Comparison of ENCODE assay signal across 20 cellular contexts in the genomic region with DNA sequence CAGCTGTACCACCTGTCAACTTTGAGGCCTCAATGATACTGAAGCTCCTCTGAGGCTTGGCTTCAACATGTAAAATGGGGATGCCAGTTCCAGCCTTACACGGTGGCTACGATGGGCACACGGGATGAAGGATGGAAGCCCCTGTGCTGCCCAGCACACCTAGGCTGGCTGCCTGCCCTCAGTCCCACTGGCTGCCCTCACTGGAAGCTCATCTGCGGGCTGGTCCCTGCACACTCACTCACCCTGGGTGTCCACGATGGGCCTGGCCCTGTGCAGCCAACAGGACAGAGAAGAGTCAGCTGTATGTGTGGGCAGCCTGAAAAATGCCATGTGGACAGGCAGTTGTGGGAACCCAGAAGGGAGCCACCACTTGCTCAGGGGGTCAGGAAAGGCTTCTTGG. TPM values are rescaled to one million over a fixed set of nuclear protein-coding genes. Genes with fewer than 3 reads are reported as not detected.
A peak's percentile ranks its signal among the peaks of the same experiment; 100 is the strongest.
DNase-seq lines count a peak whose midpoint lies in the region; ATAC-seq and TF ChIP-seq lines count a peak whose summit lies in the region.
"Had no signal": no experiment of that assay in that cellular context is flagged by ENCODE, and none has a peak within 500 bp of the region (broad histone marks: within the 10 kb centered on the region; RNA-seq: fewer than 3 reads in every experiment).

No MANE protein-coding gene starts in this region.

- no peak for TF ChIP-seq RAD21 in IMR-90 (IDR thresholded peaks at IDR 0.05; ENCODE audit: low read length)

- CTCF ChIA-PET in activated CD8-positive, alpha-beta T cell treated with anti-CD3 and anti-CD28 coated beads for 36 hours (lab: Charles Lee): interaction anchor here (0.8 to 4.8 kb wide), 7 partner anchors 22 to 152 kb away, joined by 3 to 27 read pairs (median 4); a partner anchor contains a TSS
- CTCF ChIA-PET in activated CD8-positive, alpha-beta T cell treated with anti-CD3 and anti-CD28 coated beads, Interleukin-2, amount 10 ng/mL, durations not matched to agents 7 days and 5 days (lab: Charles Lee): interaction anchor here (1.1 to 1.9 kb wide), 3 partner anchors 18 to 64 kb away, joined by 3 to 7 read pairs (median 4); a partner anchor contains a TSS
- CTCF ChIA-PET in IMR-90 (lab: Yijun Ruan, JAX): no interaction called here

- H3K36me3 ChIP-seq in IMR-90 (ENCODE audit: control insufficient read depth, insufficient read depth, low read length): peaks cover 16% of the 10 kb centered on the region; the same call in 1 of the 2 replicates
- peaks cover 31% of the 10 kb centered on the region for H3K36me3 ChIP-seq in osteoblast (ENCODE audit: insufficient read depth, low read length)
- H3K36me3 ChIP-seq: breast epithelium had no signal

- no peak overlapping the region for H2BK5ac ChIP-seq in IMR-90 (ENCODE audit: low read depth, low read length, poor library complexity, severe bottlenecking)

- BruUV-seq in IMR-90 (replicated peaks; lab: Mats Ljungman, UMichigan): no TSS peak

- 0 out of 2 replicates have a peak overlapping the region, but pooled peaks have one; percentile 15 for H2AK5ac ChIP-seq in IMR-90 (ENCODE audit: low read depth, low read length)

- H3K79me2 ChIP-seq in osteoblast (ENCODE audit: insufficient read depth, low read length): peaks cover 47% of the 10 kb centered on the region

- no peak overlapping the region for H4K5ac ChIP-seq in IMR-90 (ENCODE audit: low read depth, low read length)

- H3K27me3 ChIP-seq in IMR-90 (ENCODE audit: control insufficient read depth, insufficient read depth, low read length) (peaks cover 7% of the 10 kb centered on the region), osteoblast (ENCODE audit: insufficient read depth, low read length) (peaks cover 16% of the 10 kb centered on the region)
- H3K27me3 ChIP-seq: breast epithelium had no signal

- no peak overlapping the region for H3K14ac ChIP-seq in IMR-90 (replicated peaks; ENCODE audit: low read depth, low read length)

- peaks cover 4% of the 10 kb centered on the region for H3K36me3 Mint-ChIP-seq in activated CD8-positive, alpha-beta T cell treated with anti-CD3 and anti-CD28 coated beads for 36 hours (ENCODE audit: low read depth)
- H3K36me3 Mint-ChIP-seq in activated CD8-positive, alpha-beta T cell treated with anti-CD3 and anti-CD28 coated beads, Interleukin-2, amount 10 ng/mL, durations not matched to agents 7 days and 5 days (ENCODE audit: low read depth): peaks cover 2% of the 10 kb centered on the region
- H3K36me3 Mint-ChIP-seq in dendritic cell treated with granulocyte-macrophage colony-stimulating factor and Interleukin-4, amounts not matched to agents 40 ng/mL and 50 ng/mL, for 4 days (ENCODE audit: low read depth): peaks cover 47% of the 10 kb centered on the region

- POLR2A ChIA-PET in activated CD8-positive, alpha-beta T cell treated with anti-CD3 and anti-CD28 coated beads for 36 hours (lab: Charles Lee): interaction anchor here (0.6 to 1.5 kb wide), 4 partner anchors 19 to 218 kb away, joined by 3 to 5 read pairs (median 4); no protein-coding TSS in a partner anchor
- POLR2A ChIA-PET in activated CD8-positive, alpha-beta T cell treated with anti-CD3 and anti-CD28 coated beads, Interleukin-2, amount 10 ng/mL, durations not matched to agents 7 days and 5 days (lab: Charles Lee): interaction anchor here (0.6 to 1.4 kb wide), 3 partner anchors 16 to 70 kb away, joined by 3 read pairs; no protein-coding TSS in a partner anchor
- POLR2A ChIA-PET in IMR-90 (lab: Charles Lee; ENCODE audit: unreplicated experiment): no interaction called here

- H2BK120ac ChIP-seq in IMR-90 (ENCODE audit: low read depth, low read length): no peak overlapping the region

- H3K27me3 Mint-ChIP-seq in activated CD8-positive, alpha-beta T cell treated with anti-CD3 and anti-CD28 coated beads for 36 hours: peaks cover 6% of the 10 kb centered on the region
- H3K27me3 Mint-ChIP-seq in activated CD8-positive, alpha-beta T cell treated with anti-CD3 and anti-CD28 coated beads, Interleukin-2, amount 10 ng/mL, durations not matched to agents 7 days and 5 days (ENCODE audit: low read depth): peaks cover 14% of the 10 kb centered on the region
- peaks cover 23% of the 10 kb centered on the region for H3K27me3 Mint-ChIP-seq in dendritic cell treated with granulocyte-macrophage colony-stimulating factor and Interleukin-4, amounts not matched to agents 40 ng/mL and 50 ng/mL, for 4 days

- H3K56ac ChIP-seq in IMR-90 (ENCODE audit: extremely low read depth, insufficient read depth, low read length): no peak overlapping the region

- H3K79me1 ChIP-seq in IMR-90 (ENCODE audit: low read depth in 1 of 2, low read length in 2 of 2): peaks cover 15 to 44% of the 10 kb centered on the region in 2 experiments; a peak in 3 of 4 replicates

- peak overlapping the region; percentile 66 for H2AK9ac ChIP-seq in IMR-90 (replicated peaks; ENCODE audit: low read depth, low read length, poor library complexity)

- no peak for DNase-seq in activated CD8-positive, alpha-beta T cell treated with anti-CD3 and anti-CD28 coated beads for 36 hours
- no peak for DNase-seq in activated CD8-positive, alpha-beta T cell treated with anti-CD3 and anti-CD28 coated beads, Interleukin-2, amount 10 ng/mL, durations not matched to agents 7 days and 5 days
- DNase-seq in IMR-90: no peak
- DNase-seq in osteoblast (ENCODE audit: insufficient read length, low spot score, missing footprints): peak; percentile 82
- DNase-seq in CD1c-positive myeloid dendritic cell (ENCODE audit: extremely low spot score): no peak
- DNase-seq in GOT3 (lab: John Stamatoyannopoulos, UW): no peak
- DNase-seq: ACHN; activated gamma-delta T cell treated with Interleukin-2 at 50 U/mL for 16 hours; DMS 273 treated with DMSO at 0.1 percent for 48 hours; effector memory CD4-positive, alpha-beta T cell; hippocampal formation; NCI-H1092 treated with DMSO at 0.1 percent for 48 hours; NCI-H82; psoas muscle; stimulated activated naive CD8-positive, alpha-beta T cell treated with anti-CD3 and anti-CD28 coated beads, Interleukin-15, amount 100 ng/mL, for 72 hours had no signal

- H3K4me2 ChIP-seq in IMR-90 (ENCODE audit: low read depth, low read length): no peak overlapping the region
- H3K4me2 ChIP-seq in osteoblast (ENCODE audit: insufficient read depth, low read length): peak overlapping the region; percentile 99

- dilution Hi-C loops in IMR-90 (cut with HindIII; ENCODE audit: low sequenced_read_pairs, unreplicated experiment): no loop called here

- 100% methylated on average over 1 of the region's 5 CpGs; no CpG with 5 or more reads in 1 of the 2 experiments for whole genome bisulfite sequencing in IMR-90 (ENCODE audit: extremely low coverage in 2 of 2, insufficient read length in 1 of 2), 2 experiments

- peak overlapping the region; percentile 85 for H3K4me3 Mint-ChIP-seq in activated CD8-positive, alpha-beta T cell treated with anti-CD3 and anti-CD28 coated beads for 36 hours
- H3K4me3 Mint-ChIP-seq in activated CD8-positive, alpha-beta T cell treated with anti-CD3 and anti-CD28 coated beads, Interleukin-2, amount 10 ng/mL, durations not matched to agents 7 days and 5 days: no peak overlapping the region
- H3K4me3 Mint-ChIP-seq in dendritic cell treated with granulocyte-macrophage colony-stimulating factor and Interleukin-4, amounts not matched to agents 40 ng/mL and 50 ng/mL, for 4 days: no peak overlapping the region

- H3K4me1 ChIP-seq in IMR-90 (ENCODE audit: control insufficient read depth, insufficient read depth, low read length) (peaks cover 13% of the 10 kb centered on the region), osteoblast (ENCODE audit: insufficient read depth, low read length) (peaks cover 25% of the 10 kb centered on the region)

- peak overlapping the region; percentile 35 for H2AFZ ChIP-seq in IMR-90 (replicated peaks; ENCODE audit: low read length, poor library complexity)
- H2AFZ ChIP-seq in osteoblast (ENCODE audit: low read length): no peak overlapping the region

- H3K27ac ChIP-seq in IMR-90 (ENCODE audit: insufficient read depth, low read length) (no peak overlapping the region), osteoblast (ENCODE audit: low read depth, low read length) (no peak overlapping the region)
- H3K27ac ChIP-seq: breast epithelium, psoas muscle had no signal

- H3K4me3 ChIP-seq in IMR-90 (ENCODE audit: insufficient read depth, low read depth, low read length): no peak overlapping the region
- no peak overlapping the region for H3K4me3 ChIP-seq in osteoblast (ENCODE audit: insufficient read depth, low read length)

- no peak for TF ChIP-seq CTCF in activated CD8-positive, alpha-beta T cell treated with anti-CD3 and anti-CD28 coated beads for 36 hours (IDR thresholded peaks at IDR 0.05)
- no peak for TF ChIP-seq CTCF in IMR-90 (conservative IDR thresholded peaks at IDR 0.05; ENCODE audit: low read depth, low read length)
- TF ChIP-seq CTCF in osteoblast (IDR thresholded peaks at IDR 0.05; ENCODE audit: extremely low read depth, low read depth, low read length): no peak

- H2BK15ac ChIP-seq in IMR-90 (ENCODE audit: low read depth, low read length): no peak overlapping the region

- peak overlapping the region; percentile 31; the same call in 1 of the 2 replicates for H3K23ac ChIP-seq in IMR-90 (ENCODE audit: low read depth, low read length)

- no peaks in the 10 kb centered on the region for H3K9me3 ChIP-seq in IMR-90 (ENCODE audit: control insufficient read depth, insufficient read depth, low read length)
- no peaks in the 10 kb centered on the region for H3K9me3 ChIP-seq in osteoblast (ENCODE audit: low read depth, low read length)
- H3K9me3 ChIP-seq: breast epithelium, psoas muscle had no signal

- no peak overlapping the region for H4K8ac ChIP-seq in IMR-90 (ENCODE audit: low read depth in 2 of 2, low read length in 2 of 2)

- no peak for TF ChIP-seq POLR2A in IMR-90 (IDR thresholded peaks at IDR 0.05; ENCODE audit: low read depth, low read length)

- 0 out of 2 replicates have a peak overlapping the region, but pooled peaks have one; percentile 9 for H3K4ac ChIP-seq in IMR-90 (ENCODE audit: low read depth, low read length)

- H2BK20ac ChIP-seq in IMR-90 (ENCODE audit: low read depth, low read length): no peak overlapping the region

- intact Hi-C loops in activated CD8-positive, alpha-beta T cell treated with anti-CD3 and anti-CD28 coated beads for 36 hours (cut with micrococcal nuclease): no loop called here
- intact Hi-C loops in IMR-90 (cut with micrococcal nuclease): no loop called here
- intact Hi-C loops in dendritic cell treated with granulocyte-macrophage colony-stimulating factor and Interleukin-4, amounts not matched to agents 40 ng/mL and 50 ng/mL, for 4 days (cut with micrococcal nuclease): no loop called here

- H3K18ac ChIP-seq in IMR-90 (ENCODE audit: low read depth, low read length): no peak overlapping the region

- no peaks in the 10 kb centered on the region for H3K9me3 Mint-ChIP-seq in activated CD8-positive, alpha-beta T cell treated with anti-CD3 and anti-CD28 coated beads for 36 hours
- no peaks in the 10 kb centered on the region for H3K9me3 Mint-ChIP-seq in activated CD8-positive, alpha-beta T cell treated with anti-CD3 and anti-CD28 coated beads, Interleukin-2, amount 10 ng/mL, durations not matched to agents 7 days and 5 days (ENCODE audit: insufficient read depth)
- H3K9me3 Mint-ChIP-seq in dendritic cell treated with granulocyte-macrophage colony-stimulating factor and Interleukin-4, amounts not matched to agents 40 ng/mL and 50 ng/mL, for 4 days: no peaks in the 10 kb centered on the region
- H3K9me3 Mint-ChIP-seq: stimulated activated naive CD8-positive, alpha-beta T cell treated with anti-CD3 and anti-CD28 coated beads, Interleukin-15, amount 100 ng/mL, for 72 hours had no signal

- H4K20me1 ChIP-seq in IMR-90 (ENCODE audit: insufficient read depth, low read length) (peaks cover 30% of the 10 kb centered on the region), osteoblast (ENCODE audit: insufficient read depth, low read length) (peaks cover 36% of the 10 kb centered on the region)

- H3K9ac ChIP-seq in IMR-90 (ENCODE audit: low read depth, low read length): no peak overlapping the region

- no peak overlapping the region for H4K91ac ChIP-seq in IMR-90 (ENCODE audit: insufficient read depth, low read depth, low read length)

- no peak overlapping the region for H3K27ac Mint-ChIP-seq in activated CD8-positive, alpha-beta T cell treated with anti-CD3 and anti-CD28 coated beads for 36 hours
- no peak overlapping the region for H3K27ac Mint-ChIP-seq in activated CD8-positive, alpha-beta T cell treated with anti-CD3 and anti-CD28 coated beads, Interleukin-2, amount 10 ng/mL, durations not matched to agents 7 days and 5 days
- peak overlapping the region; percentile 80 for H3K27ac Mint-ChIP-seq in dendritic cell treated with granulocyte-macrophage colony-stimulating factor and Interleukin-4, amounts not matched to agents 40 ng/mL and 50 ng/mL, for 4 days
- H3K27ac Mint-ChIP-seq: stimulated activated naive CD8-positive, alpha-beta T cell treated with anti-CD3 and anti-CD28 coated beads, Interleukin-15, amount 100 ng/mL, for 72 hours had no signal

- in situ Hi-C loops in IMR-90 (cut with MboI; ENCODE audit: low sequenced_read_pairs): no loop called here

- peaks cover 38% of the 10 kb centered on the region for H3K4me1 Mint-ChIP-seq in activated CD8-positive, alpha-beta T cell treated with anti-CD3 and anti-CD28 coated beads for 36 hours (ENCODE audit: low read depth)
- peaks cover 55% of the 10 kb centered on the region for H3K4me1 Mint-ChIP-seq in activated CD8-positive, alpha-beta T cell treated with anti-CD3 and anti-CD28 coated beads, Interleukin-2, amount 10 ng/mL, durations not matched to agents 7 days and 5 days (ENCODE audit: low read depth)
- H3K4me1 Mint-ChIP-seq in dendritic cell treated with granulocyte-macrophage colony-stimulating factor and Interleukin-4, amounts not matched to agents 40 ng/mL and 50 ng/mL, for 4 days (ENCODE audit: low read depth): peaks cover 51% of the 10 kb centered on the region

- no peak for ATAC-seq in activated CD8-positive, alpha-beta T cell treated with anti-CD3 and anti-CD28 coated beads for 36 hours
- ATAC-seq in activated CD8-positive, alpha-beta T cell treated with anti-CD3 and anti-CD28 coated beads, Interleukin-2, amount 10 ng/mL, durations not matched to agents 7 days and 5 days: no peak
- ATAC-seq in IMR-90 (ENCODE audit: low read depth): no peak
- no peak for ATAC-seq in HG02588 (IDR thresholded peaks at IDR 0.05; ENCODE audit: unreplicated experiment)
- ATAC-seq: psoas muscle; stimulated activated naive CD8-positive, alpha-beta T cell treated with anti-CD3 and anti-CD28 coated beads, Interleukin-15, amount 100 ng/mL, for 72 hours had no signal

- peaks cover 17% of the 10 kb centered on the region for H3K9me1 ChIP-seq in IMR-90 (ENCODE audit: insufficient read depth, low read length)

RNA-seq across cellular contexts. Expression of a gene that starts 2.2 kb away (rescaled TPM):
- 10 to 100 TPM; 57.4 to 64.0 TPM for total RNA-seq in activated CD8-positive, alpha-beta T cell treated with anti-CD3 and anti-CD28 coated beads for 36 hours
- total RNA-seq in activated CD8-positive, alpha-beta T cell treated with anti-CD3 and anti-CD28 coated beads, Interleukin-2, amount 10 ng/mL, durations not matched to agents 7 days and 5 days: 10 to 100 TPM; 46.6 to 58.6 TPM
- 128 and 134 TPM in 2 replicates for total RNA-seq in IMR-90 (2012; rRNA removed)
- polyA plus RNA-seq in IMR-90 (2012; rRNA removed): 207 and 219 TPM in 2 replicates
- polyA plus RNA-seq in IMR-90 (2012; cell fraction: cytosol; rRNA removed): 235 and 292 TPM in 2 replicates
- polyA plus RNA-seq in IMR-90 (2012; cell fraction: nucleus; rRNA removed; ENCODE audit: low replicate concordance): 160 and 316 TPM in 2 replicates
- 165 and 182 TPM in 2 replicates for total RNA-seq in osteoblast

RNA-seq across cellular contexts. Expression of a gene that starts 5.0 kb away (rescaled TPM):
- total RNA-seq in activated CD8-positive, alpha-beta T cell treated with anti-CD3 and anti-CD28 coated beads for 36 hours: not detected
- total RNA-seq in activated CD8-positive, alpha-beta T cell treated with anti-CD3 and anti-CD28 coated beads, Interleukin-2, amount 10 ng/mL, durations not matched to agents 7 days and 5 days: not detected
- not detected in 2 replicates for total RNA-seq in IMR-90 (2012; rRNA removed)
- polyA plus RNA-seq in IMR-90 (2012; rRNA removed): 0.03 and 0.07 TPM in 2 replicates
- polyA plus RNA-seq in IMR-90 (2012; cell fraction: cytosol; rRNA removed): 0.04 and 0.18 TPM in 2 replicates
- 0.11 and 0.21 TPM in 2 replicates for polyA plus RNA-seq in IMR-90 (2012; cell fraction: nucleus; rRNA removed; ENCODE audit: low replicate concordance)
- total RNA-seq in osteoblast: 0.29 and 0.36 TPM in 2 replicates
- total RNA-seq: psoas muscle; RPMI7951; T-helper 1 cell treated with Interleukin-12 subunit alpha and Interleukin-12 subunit beta and Interleukin-4 antibody, amounts not matched to agents 30 ng/mL and 1 ng/mL, for 36 hours had no signal

RNA-seq across cellular contexts. Expression of a gene that starts 8.7 kb away (rescaled TPM):
- 1 to 10 TPM in 1 of 2 experiments, under 1 TPM in 1; 0.96 to 2.0 TPM for total RNA-seq in activated CD8-positive, alpha-beta T cell treated with anti-CD3 and anti-CD28 coated beads for 36 hours
- total RNA-seq in activated CD8-positive, alpha-beta T cell treated with anti-CD3 and anti-CD28 coated beads, Interleukin-2, amount 10 ng/mL, durations not matched to agents 7 days and 5 days: 1 to 10 TPM; 2.7 to 3.6 TPM
- 0.54 and 0.83 TPM in 2 replicates for total RNA-seq in IMR-90 (2012; rRNA removed)
- polyA plus RNA-seq in IMR-90 (2012; rRNA removed): 3.4 and 5.2 TPM in 2 replicates
- 3.2 and 6.7 TPM in 2 replicates for polyA plus RNA-seq in IMR-90 (2012; cell fraction: cytosol; rRNA removed)
- polyA plus RNA-seq in IMR-90 (2012; cell fraction: nucleus; rRNA removed; ENCODE audit: low replicate concordance): 4.2 and 9.4 TPM in 2 replicates
- total RNA-seq in osteoblast: under 0.01 TPM in 1 of 2 replicates, not detected in the other
- total RNA-seq: psoas muscle had no signal

RNA-seq across cellular contexts. Expression of a gene that starts 18.3 kb away (rescaled TPM):
- 10 to 100 TPM; 97.9 to 98.2 TPM for total RNA-seq in activated CD8-positive, alpha-beta T cell treated with anti-CD3 and anti-CD28 coated beads for 36 hours
- total RNA-seq in activated CD8-positive, alpha-beta T cell treated with anti-CD3 and anti-CD28 coated beads, Interleukin-2, amount 10 ng/mL, durations not matched to agents 7 days and 5 days: 100 to 1,000 TPM; 160 to 170 TPM
- total RNA-seq in IMR-90 (2012; rRNA removed) (76.9 and 83.7 TPM in 2 replicates), osteoblast (75.3 and 75.4 TPM in 2 replicates)
- polyA plus RNA-seq in IMR-90 (2012; rRNA removed): 248 and 296 TPM in 2 replicates
- 149 and 250 TPM in 2 replicates for polyA plus RNA-seq in IMR-90 (2012; cell fraction: cytosol; rRNA removed)
- 91.2 and 145 TPM in 2 replicates for polyA plus RNA-seq in IMR-90 (2012; cell fraction: nucleus; rRNA removed; ENCODE audit: low replicate concordance)

RNA-seq across cellular contexts. Expression of a gene that starts 29.2 kb away (rescaled TPM):
- total RNA-seq in activated CD8-positive, alpha-beta T cell treated with anti-CD3 and anti-CD28 coated beads for 36 hours: 10 to 100 TPM; 32.2 to 35.2 TPM
- total RNA-seq in activated CD8-positive, alpha-beta T cell treated with anti-CD3 and anti-CD28 coated beads, Interleukin-2, amount 10 ng/mL, durations not matched to agents 7 days and 5 days: 10 to 100 TPM; 53.5 to 59.8 TPM
- total RNA-seq in IMR-90 (2012; rRNA removed) (6.9 and 7.9 TPM in 2 replicates), osteoblast (21.7 and 33.9 TPM in 2 replicates)
- 22.0 and 26.4 TPM in 2 replicates for polyA plus RNA-seq in IMR-90 (2012; rRNA removed)
- polyA plus RNA-seq in IMR-90 (2012; cell fraction: cytosol; rRNA removed): 17.9 and 22.6 TPM in 2 replicates
- 49.7 and 99.1 TPM in 2 replicates for polyA plus RNA-seq in IMR-90 (2012; cell fraction: nucleus; rRNA removed; ENCODE audit: low replicate concordance)
